4 cellular contexts compared by ENCODE assay signal in genomic region chr2:241921631-241922030, GRCh38. TPM values are rescaled to one million over a fixed set of nuclear protein-coding genes. Genes with fewer than 3 reads are reported as not detected.
"Had no signal": no experiment of that assay in that cellular context is flagged by ENCODE, and none has a peak within 500 bp of the region (broad histone marks: within the 10 kb centered on the region; RNA-seq: fewer than 3 reads in every experiment).

No MANE protein-coding gene starts in this region.

RNA-seq across cellular contexts. Expression of gene RTP5, which starts 52.1 kb away (rescaled TPM):
- total RNA-seq: LHCN-M2, M059J, MCF 10A, NCI-H460 had no signal
